17 cellular contexts compared by ENCODE assay signal in genomic region chr14:32813401-32813800, GRCh38.
"Had no signal": no experiment of that assay in that cellular context is flagged by ENCODE, and none has a peak within 500 bp of the region (broad histone marks: within the 10 kb centered on the region; RNA-seq: fewer than 3 reads in every experiment).

No MANE protein-coding gene starts in this region.

- DNase-seq: activated CD4-positive, alpha-beta T cell treated with anti-CD3 and anti-CD28 coated beads for 1 hour; activated CD4-positive, alpha-beta T cell treated with anti-CD3 and anti-CD28 coated beads, Interleukin-2, amount 50 U/mL, for 48 hours; activated naive CD4-positive, alpha-beta T cell treated with Interleukin-2 at 50 U/mL for 16 hours; aorta; esophagus squamous epithelium; left colon; mucosa of descending colon; naive thymus-derived CD4-positive, alpha-beta T cell; pancreas; sigmoid colon; stimulated activated CD4-positive, alpha-beta T cell treated with anti-CD3 and anti-CD28 coated beads, Interleukin-1b, Interleukin-23, amount 100 ng/mL, for 48 hours; stimulated activated naive CD8-positive, alpha-beta T cell treated with anti-CD3 and anti-CD28 coated beads, Interleukin-15, amount 100 ng/mL, for 72 hours; upper lobe of right lung had no signal

- H3K27ac Mint-ChIP-seq: activated T-helper 17 cell treated with anti-CD3 and anti-CD28 coated beads, Interleukin-2, amount 50 U/mL, for 72 hours had no signal

- H3K4me1 Mint-ChIP-seq: activated T-helper 17 cell treated with anti-CD3 and anti-CD28 coated beads, Interleukin-2, amount 50 U/mL, for 72 hours; naive thymus-derived CD4-positive, alpha-beta T cell; stimulated activated naive CD8-positive, alpha-beta T cell treated with anti-CD3 and anti-CD28 coated beads, Interleukin-15, amount 100 ng/mL, for 72 hours had no signal

- ATAC-seq: activated T-helper 17 cell treated with anti-CD3 and anti-CD28 coated beads, Interleukin-2, amount 50 U/mL, for 72 hours; left colon; mucosa of descending colon; naive thymus-derived CD4-positive, alpha-beta T cell; pancreas; stimulated activated naive CD8-positive, alpha-beta T cell treated with anti-CD3 and anti-CD28 coated beads, Interleukin-15, amount 100 ng/mL, for 72 hours; upper lobe of right lung had no signal

- H3K36me3 Mint-ChIP-seq: naive thymus-derived CD4-positive, alpha-beta T cell had no signal

- H3K27me3 Mint-ChIP-seq: activated T-helper 17 cell treated with anti-CD3 and anti-CD28 coated beads, Interleukin-2, amount 50 U/mL, for 72 hours; stimulated activated naive CD8-positive, alpha-beta T cell treated with anti-CD3 and anti-CD28 coated beads, Interleukin-15, amount 100 ng/mL, for 72 hours had no signal

- H3K9me3 Mint-ChIP-seq: activated T-helper 17 cell treated with anti-CD3 and anti-CD28 coated beads, Interleukin-2, amount 50 U/mL, for 72 hours; naive thymus-derived CD4-positive, alpha-beta T cell; stimulated activated naive CD8-positive, alpha-beta T cell treated with anti-CD3 and anti-CD28 coated beads, Interleukin-15, amount 100 ng/mL, for 72 hours had no signal

- H3K27ac ChIP-seq: cardiac muscle cell, esophagus squamous epithelium, hepatocyte, pancreas, sigmoid colon, thoracic aorta, upper lobe of right lung had no signal

- H3K4me3 Mint-ChIP-seq: activated T-helper 17 cell treated with anti-CD3 and anti-CD28 coated beads, Interleukin-2, amount 50 U/mL, for 72 hours; naive thymus-derived CD4-positive, alpha-beta T cell; stimulated activated naive CD8-positive, alpha-beta T cell treated with anti-CD3 and anti-CD28 coated beads, Interleukin-15, amount 100 ng/mL, for 72 hours had no signal
